ENCODE assay signal across 7 cellular contexts in genomic region chr17:35849469-35850348, GRCh38. TPM values are rescaled to one million over a fixed set of nuclear protein-coding genes. Genes with fewer than 3 reads are reported as not detected.
DNase-seq lines count a peak whose midpoint lies in the region; TF ChIP-seq lines count a peak whose summit lies in the region.

No MANE protein-coding gene starts in this region.

- TF ChIP-seq CTCF in GM12801 (IDR thresholded peaks at IDR 0.05; ENCODE audit: extremely low read depth, insufficient read length): peak; percentile 23

- DNase-seq in NCI-H1048 (lab: John Stamatoyannopoulos, UW) (peak; percentile 20), SW480 (ENCODE audit: low spot score) (peak; percentile 51), astrocyte of the hippocampus (ENCODE audit: low read depth, low spot score) (peak; percentile 81), iPS-NIHi11 (ENCODE audit: low spot score) (peak; percentile 66), mesenteric fat pad (ENCODE audit: low spot score) (no peak)
- peak; percentile 13 to 28 (median 22) for DNase-seq in stimulated activated CD4-positive, alpha-beta T cell treated with anti-CD3 and anti-CD28 coated beads, Interleukin-1b, Interleukin-23, amount 100 ng/mL, for 24 hours (ENCODE audit: low read depth in 4 of 4, low spot score in 1 of 4)

RNA-seq across cellular contexts. Expression of gene HEATR9, which starts 19.0 kb away (rescaled TPM):
- total RNA-seq in mesenteric fat pad: not detected

RNA-seq across cellular contexts. Expression of gene CCL5, which starts 30.5 kb away (rescaled TPM):
- 4.0 TPM for total RNA-seq in mesenteric fat pad

RNA-seq across cellular contexts. Expression of gene TAF15, which starts 40.4 kb away (rescaled TPM):
- 146 TPM for total RNA-seq in mesenteric fat pad

RNA-seq across cellular contexts. Expression of gene MMP28, which starts 54.3 kb away (rescaled TPM):
- total RNA-seq in mesenteric fat pad: 51.7 TPM
